In the genomic region with DNA sequence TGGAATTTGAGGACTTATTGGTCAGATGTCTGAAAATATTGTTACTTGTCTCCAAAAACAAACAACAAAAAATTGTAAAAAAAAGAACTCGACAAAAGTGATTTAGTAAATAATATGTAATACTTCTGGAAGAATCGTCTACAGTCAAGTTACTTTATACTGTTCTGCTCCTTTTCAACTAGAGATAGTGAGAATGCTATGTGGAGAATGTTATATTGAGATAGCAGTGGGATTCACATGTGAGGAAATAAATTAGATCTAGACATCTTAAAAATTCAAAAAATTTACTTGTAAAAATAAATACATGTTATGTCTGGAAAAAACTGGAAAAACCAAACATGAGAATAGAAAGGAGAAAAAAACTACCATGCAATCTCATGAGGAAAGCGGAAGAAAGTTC, we compare ENCODE assay signal across 20 cellular contexts.
"Had no signal": no experiment of that assay in that cellular context is flagged by ENCODE, and none has a peak within 500 bp of the region (broad histone marks: within the 10 kb centered on the region; RNA-seq: fewer than 3 reads in every experiment).

No MANE protein-coding gene starts in this region.

- H3K4me3 ChIP-seq: SJSA1, SK-N-MC had no signal

- H3K27me3 ChIP-seq: SJSA1 had no signal

- H3K9me3 ChIP-seq: SJSA1 had no signal

- H3K27ac ChIP-seq: SJSA1, SK-N-MC had no signal

- H3K4me1 ChIP-seq: SJSA1 had no signal

- H3K36me3 ChIP-seq: SJSA1 had no signal

- ATAC-seq: HepG2 had no signal

- DNase-seq: KBM-7, MV-4-11, NCI-H1048, NCI-H1105, NCI-H1417, NCI-H1436 treated with DMSO at 0.1 percent for 48 hours, NCI-H1694, NCI-H187 treated with DMSO at 0.1 percent for 48 hours, NCI-H2029 treated with DMSO at 0.1 percent for 48 hours, NCI-H2171 treated with DMSO at 0.1 percent for 48 hours, NCI-H345, NCI-H446 treated with DMSO at 0.1 percent for 48 hours, NCI-H510A treated with DMSO at 0.1 percent for 48 hours, NCI-H748 treated with DMSO at 0.1 percent for 48 hours, Right ventricle myocardium superior, RPMI8226, SIG-M5 had no signal
